In genomic region chr1:205293350-205294074, GRCh38 we compare ENCODE assay signal across 11 cellular contexts. TPM values are rescaled to one million over a fixed set of nuclear protein-coding genes. Genes with fewer than 3 reads are reported as not detected.
DNase-seq lines count a peak whose midpoint lies in the region; ATAC-seq and TF ChIP-seq lines count a peak whose summit lies in the region.
"Had no signal": no experiment of that assay in that cellular context is flagged by ENCODE, and none has a peak within 500 bp of the region (broad histone marks: within the 10 kb centered on the region; RNA-seq: fewer than 3 reads in every experiment).

No MANE protein-coding gene starts in this region.

- no peak overlapping the region for H3K4me3 ChIP-seq in mammary epithelial cell (replicated peaks in 1 of 3; ENCODE audit: insufficient read depth in 1 of 3, low read depth in 2 of 3, low read length in 3 of 3)
- H3K4me3 ChIP-seq in liver (ENCODE audit: low read depth in 1 of 3, low read length in 3 of 3), result no peak overlapping the region
- H3K4me3 ChIP-seq: pancreas had no signal

- no peak for DNase-seq in mammary epithelial cell
- no peak for DNase-seq in erythroblast (lab: John Stamatoyannopoulos, UW)
- DNase-seq in left colon, result no peak
- no peak for DNase-seq in activated CD8-positive, alpha-beta memory T cell treated with anti-CD3 and anti-CD28 coated beads, Interleukin-2, amount 50 U/mL, for 4 hours
- DNase-seq in midbrain (lab: John Stamatoyannopoulos, UW), result no peak
- DNase-seq: activated CD4-positive, alpha-beta T cell treated with anti-CD3 and anti-CD28 coated beads, Interleukin-2, amount 10 ng/mL, durations not matched to agents 24 days and 14 days; NCI-H2029 had no signal

- no peak overlapping the region for H3K9ac ChIP-seq in mammary epithelial cell (ENCODE audit: insufficient read depth, low read length)
- no peak overlapping the region for H3K9ac ChIP-seq in liver (ENCODE audit: low read depth in 1 of 2, low read length in 2 of 2)

- peak overlapping the region; percentile 54 for H3K27ac ChIP-seq in mammary epithelial cell (ENCODE audit: insufficient read depth, low read depth, low read length)
- H3K27ac ChIP-seq in liver (ENCODE audit: low read depth in 1 of 2, low read length in 2 of 2), result peak overlapping the region; percentile 52 to 56

- no peaks in the 10 kb centered on the region for H3K9me3 ChIP-seq in mammary epithelial cell (replicated peaks; ENCODE audit: insufficient read depth, low read length)
- no peaks in the 10 kb centered on the region for H3K9me3 ChIP-seq in liver (ENCODE audit: control insufficient read depth in 4 of 4, low read length in 3 of 4)
- H3K9me3 ChIP-seq: pancreas had no signal

- CTCF ChIA-PET in mammary epithelial cell (lab: Charles Lee; ENCODE audit: low non-redundant PET), result no interaction called here

- H2AFZ ChIP-seq in mammary epithelial cell (ENCODE audit: low read depth, low read length), result no peak overlapping the region

- H3K4me2 ChIP-seq in mammary epithelial cell (ENCODE audit: insufficient read depth, low read depth, low read length), result no peak overlapping the region

- peaks cover 42% of the 10 kb centered on the region for H3K4me1 ChIP-seq in mammary epithelial cell (ENCODE audit: insufficient read depth, low read length)
- peaks cover 12 to 17% (median 14%) of the 10 kb centered on the region in 4 donors for H3K4me1 ChIP-seq in liver (ENCODE audit: control insufficient read depth in 4 of 4, insufficient read depth in 4 of 4, low read length in 3 of 4)

- TF ChIP-seq POLR2A in erythroblast (IDR thresholded peaks at IDR 0.05; ENCODE audit: low read length), result no peak

- TF ChIP-seq CTCF in mammary epithelial cell (conservative IDR thresholded peaks at IDR 0.05 in 1 of 2, IDR thresholded peaks at IDR 0.05 in 1 of 2; ENCODE audit: extremely low read depth in 1 of 2, insufficient read depth in 1 of 2, low read depth in 1 of 2, low read length in 2 of 2) (no peak), liver (IDR thresholded peaks at IDR 0.05; ENCODE audit: low read depth, low read length, missing input control) (no peak)

- H3K4me1 Mint-ChIP-seq in IgD-negative memory B cell, result peaks cover 29 to 46% (median 45%) of the 10 kb centered on the region in 3 donors
- H3K4me1 Mint-ChIP-seq in stimulated activated memory B cell treated with anti-CD40 and anti-IgM and Interleukin-4, amounts not matched to agents 10 μg/mL and 1 μg/mL and 100 μg/mL, for 72 hours, result peaks cover 67% of the 10 kb centered on the region

- H3K36me3 ChIP-seq in mammary epithelial cell (ENCODE audit: insufficient read depth, low read length) (no peaks in the 10 kb centered on the region), liver (ENCODE audit: control insufficient read depth in 4 of 4, insufficient read depth in 3 of 4, low read depth in 1 of 4, low read length in 3 of 4) (no peaks in the 10 kb centered on the region)
- H3K36me3 ChIP-seq: pancreas had no signal

- H4K20me1 ChIP-seq in mammary epithelial cell (ENCODE audit: insufficient read depth, low read length), result no peaks in the 10 kb centered on the region

- 94% methylated on average over 9 of the region's 10 CpGs for WGBS in mammary epithelial cell (ENCODE audit: low coverage, missing lambda C conversion rate)
- WGBS in liver, result 93% methylated on average over 10 of the region's 10 CpGs

- in situ Hi-C loops in mammary epithelial cell (cut with MboI; ENCODE audit: low sequenced_read_pairs in 2 of 2), result no loop called here

- H3K4me3 Mint-ChIP-seq in IgD-negative memory B cell, result no peak overlapping the region
- no peak overlapping the region for H3K4me3 Mint-ChIP-seq in stimulated activated memory B cell treated with anti-CD40 and anti-IgM and Interleukin-4, amounts not matched to agents 10 μg/mL and 1 μg/mL and 100 μg/mL, for 72 hours
- H3K4me3 Mint-ChIP-seq: activated CD4-positive, alpha-beta T cell treated with anti-CD3 and anti-CD28 coated beads, Interleukin-2, amount 10 ng/mL, durations not matched to agents 24 days and 14 days had no signal

- no TSS peak for BruUV-seq in mammary epithelial cell (replicated peaks; lab: Mats Ljungman, UMichigan)

- no peaks in the 10 kb centered on the region for H3K79me2 ChIP-seq in mammary epithelial cell (ENCODE audit: insufficient read depth, low read length)

- dilution Hi-C loops in mammary epithelial cell (cut with HindIII; ENCODE audit: low sequenced_read_pairs), result no loop called here

- H3K36me3 Mint-ChIP-seq in IgD-negative memory B cell, result no peaks in the 10 kb centered on the region
- no peaks in the 10 kb centered on the region for H3K36me3 Mint-ChIP-seq in stimulated activated memory B cell treated with anti-CD40 and anti-IgM and Interleukin-4, amounts not matched to agents 10 μg/mL and 1 μg/mL and 100 μg/mL, for 72 hours

- no peak for TF ChIP-seq RAD21 in liver (IDR thresholded peaks at IDR 0.05)

- H3K9me3 Mint-ChIP-seq in IgD-negative memory B cell, result no peaks in the 10 kb centered on the region
- no peaks in the 10 kb centered on the region for H3K9me3 Mint-ChIP-seq in stimulated activated memory B cell treated with anti-CD40 and anti-IgM and Interleukin-4, amounts not matched to agents 10 μg/mL and 1 μg/mL and 100 μg/mL, for 72 hours
- H3K9me3 Mint-ChIP-seq: activated CD4-positive, alpha-beta T cell treated with anti-CD3 and anti-CD28 coated beads, Interleukin-2, amount 10 ng/mL, durations not matched to agents 24 days and 14 days had no signal

- ATAC-seq in stimulated activated memory B cell treated with anti-CD40 and anti-IgM and Interleukin-4, amounts not matched to agents 10 μg/mL and 1 μg/mL and 100 μg/mL, for 72 hours, result no peak
- no peak for ATAC-seq in left colon

- peak overlapping the region; percentile 19 to 41 (median 24) for H3K27ac Mint-ChIP-seq in IgD-negative memory B cell
- peak overlapping the region; percentile 58 for H3K27ac Mint-ChIP-seq in stimulated activated memory B cell treated with anti-CD40 and anti-IgM and Interleukin-4, amounts not matched to agents 10 μg/mL and 1 μg/mL and 100 μg/mL, for 72 hours
- H3K27ac Mint-ChIP-seq: activated CD4-positive, alpha-beta T cell treated with anti-CD3 and anti-CD28 coated beads, Interleukin-2, amount 10 ng/mL, durations not matched to agents 24 days and 14 days had no signal

- H3K27me3 ChIP-seq in mammary epithelial cell (ENCODE audit: insufficient read depth, low read length) (no peaks in the 10 kb centered on the region), liver (ENCODE audit: control insufficient read depth in 4 of 4, insufficient read depth in 4 of 4, low read length in 3 of 4) (no peaks in the 10 kb centered on the region)
- H3K27me3 ChIP-seq: pancreas had no signal

- no peaks in the 10 kb centered on the region for H3K27me3 Mint-ChIP-seq in IgD-negative memory B cell
- no peaks in the 10 kb centered on the region for H3K27me3 Mint-ChIP-seq in stimulated activated memory B cell treated with anti-CD40 and anti-IgM and Interleukin-4, amounts not matched to agents 10 μg/mL and 1 μg/mL and 100 μg/mL, for 72 hours

- intact Hi-C loops in mammary epithelial cell (cut with micrococcal nuclease), result no loop called here
- intact Hi-C loops in left colon (cut with DNase I, micrococcal nuclease), result no loop called here

TF ChIP-seq in liver, 16 proteins besides CTCF, POLR2A, EP300 and RAD21:
- no peak for TF ChIP-seq SP1 (IDR thresholded peaks at IDR 0.05)
- TF ChIP-seq, protein P1, sequence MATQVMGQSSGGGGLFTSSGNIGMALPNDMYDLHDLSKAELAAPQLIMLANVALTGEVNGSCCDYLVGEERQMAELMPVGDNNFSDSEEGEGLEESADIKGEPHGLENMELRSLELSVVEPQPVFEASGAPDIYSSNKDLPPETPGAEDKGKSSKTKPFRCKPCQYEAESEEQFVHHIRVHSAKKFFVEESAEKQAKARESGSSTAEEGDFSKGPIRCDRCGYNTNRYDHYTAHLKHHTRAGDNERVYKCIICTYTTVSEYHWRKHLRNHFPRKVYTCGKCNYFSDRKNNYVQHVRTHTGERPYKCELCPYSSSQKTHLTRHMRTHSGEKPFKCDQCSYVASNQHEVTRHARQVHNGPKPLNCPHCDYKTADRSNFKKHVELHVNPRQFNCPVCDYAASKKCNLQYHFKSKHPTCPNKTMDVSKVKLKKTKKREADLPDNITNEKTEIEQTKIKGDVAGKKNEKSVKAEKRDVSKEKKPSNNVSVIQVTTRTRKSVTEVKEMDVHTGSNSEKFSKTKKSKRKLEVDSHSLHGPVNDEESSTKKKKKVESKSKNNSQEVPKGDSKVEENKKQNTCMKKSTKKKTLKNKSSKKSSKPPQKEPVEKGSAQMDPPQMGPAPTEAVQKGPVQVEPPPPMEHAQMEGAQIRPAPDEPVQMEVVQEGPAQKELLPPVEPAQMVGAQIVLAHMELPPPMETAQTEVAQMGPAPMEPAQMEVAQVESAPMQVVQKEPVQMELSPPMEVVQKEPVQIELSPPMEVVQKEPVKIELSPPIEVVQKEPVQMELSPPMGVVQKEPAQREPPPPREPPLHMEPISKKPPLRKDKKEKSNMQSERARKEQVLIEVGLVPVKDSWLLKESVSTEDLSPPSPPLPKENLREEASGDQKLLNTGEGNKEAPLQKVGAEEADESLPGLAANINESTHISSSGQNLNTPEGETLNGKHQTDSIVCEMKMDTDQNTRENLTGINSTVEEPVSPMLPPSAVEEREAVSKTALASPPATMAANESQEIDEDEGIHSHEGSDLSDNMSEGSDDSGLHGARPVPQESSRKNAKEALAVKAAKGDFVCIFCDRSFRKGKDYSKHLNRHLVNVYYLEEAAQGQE (IDR thresholded peaks at IDR 0.05), result no peak
- no peak for TF ChIP-seq HNF4A (conservative IDR thresholded peaks at IDR 0.05)
- TF ChIP-seq JUND (IDR thresholded peaks at IDR 0.05), result no peak
- no peak for TF ChIP-seq TAF1 (conservative IDR thresholded peaks at IDR 0.05)
- TF ChIP-seq YY1 (IDR thresholded peaks at IDR 0.05), result no peak
- no peak for TF ChIP-seq NR2F2 (IDR thresholded peaks at IDR 0.05)
- TF ChIP-seq RXRA (IDR thresholded peaks at IDR 0.05), result no peak
- TF ChIP-seq, protein P2, sequence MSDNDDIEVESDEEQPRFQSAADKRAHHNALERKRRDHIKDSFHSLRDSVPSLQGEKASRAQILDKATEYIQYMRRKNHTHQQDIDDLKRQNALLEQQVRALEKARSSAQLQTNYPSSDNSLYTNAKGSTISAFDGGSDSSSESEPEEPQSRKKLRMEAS (IDR thresholded peaks at IDR 0.05), result no peak

RNA-seq across cellular contexts. Expression of gene NUAK2, which starts 28.0 kb away (rescaled TPM):
- polyA plus RNA-seq in IgD-negative memory B cell, result 91.9 TPM
- 10 to 100 TPM; 11.8 TPM for total RNA-seq in mammary epithelial cell
- polyA plus RNA-seq in mammary epithelial cell, result 3.1 TPM
- polyA minus RNA-seq in mammary epithelial cell, result 3.3 TPM
- total RNA-seq in liver, result 1 to 10 TPM; 1.3 to 1.7 TPM
- polyA plus RNA-seq in liver, result 1 to 10 TPM; 2.4 TPM
- 10 to 100 TPM; 27.7 to 29.2 TPM for total RNA-seq in left colon

Comparison
In these comparisons a context has a peak if more than half of its experiments do, and no peak if none do; other contexts are left out.
1. RNA of gene NUAK2, which starts 28.0 kb away (total RNA-seq): 27.7 to 29.2 TPM in left colon and 11.8 TPM in mammary epithelial cell; 1.3 to 1.7 TPM in liver; every median in the first group is over 4 times any median in the second.